ENCODE assay signal across 6 cellular contexts in genomic region chr2:166924967-166925366, GRCh38. TPM values are rescaled to one million over a fixed set of nuclear protein-coding genes. Genes with fewer than 3 reads are reported as not detected.
"Had no signal": no experiment of that assay in that cellular context is flagged by ENCODE, and none has a peak within 500 bp of the region (broad histone marks: within the 10 kb centered on the region; RNA-seq: fewer than 3 reads in every experiment).

No MANE protein-coding gene starts in this region.

- H3K4me3 ChIP-seq: K562 had no signal

- H3K27ac ChIP-seq: HL-60 had no signal

- DNase-seq: IMR-90, KBM-7 had no signal

RNA-seq across cellular contexts. Expression of gene XIRP2, which starts 36.7 kb away (rescaled TPM):
- total RNA-seq: HT-29 had no signal
- polyA plus RNA-seq: IgD-negative memory B cell had no signal
